In genomic region chr3:113255854-113256615, GRCh38 we compare ENCODE assay signal across 2 cellular contexts.
TF ChIP-seq lines count a peak whose summit lies in the region.

No MANE protein-coding gene starts in this region.

TF ChIP-seq in HepG2, 621 proteins besides CTCF, POLR2A, EP300 and RAD21:
- no peak for TF ChIP-seq TMF1 (CRISPR knock-in tag; IDR thresholded peaks at IDR 0.05; ENCODE audit: low read depth)
- no peak for TF ChIP-seq LBX2 (CRISPR knock-in tag; IDR thresholded peaks at IDR 0.05; ENCODE audit: borderline replicate concordance)
- no peak for TF ChIP-seq PTBP1 (IDR thresholded peaks at IDR 0.05; ENCODE audit: low read depth, low read length, poor library complexity, severe bottlenecking)
- no peak for TF ChIP-seq E2F5 (CRISPR knock-in tag; conservative IDR thresholded peaks at IDR 0.05)
- TF ChIP-seq PHF20 (CRISPR knock-in tag; IDR thresholded peaks at IDR 0.05) = no peak
- TF ChIP-seq ONECUT2 (CRISPR knock-in tag; IDR thresholded peaks at IDR 0.05) = no peak
- no peak for TF ChIP-seq ZNF614 (CRISPR knock-in tag; IDR thresholded peaks at IDR 0.05; ENCODE audit: borderline replicate concordance)
- TF ChIP-seq SP5 (CRISPR knock-in tag; IDR thresholded peaks at IDR 0.05; ENCODE audit: borderline replicate concordance, low read depth) = no peak
- TF ChIP-seq ZNF652 (CRISPR knock-in tag; IDR thresholded peaks at IDR 0.05; ENCODE audit: borderline replicate concordance, low read depth) = no peak
- TF ChIP-seq MXD1 (CRISPR knock-in tag; IDR thresholded peaks at IDR 0.05) = no peak
- TF ChIP-seq NFE2L1 (CRISPR knock-in tag; IDR thresholded peaks at IDR 0.05; ENCODE audit: borderline replicate concordance) = no peak
- no peak for TF ChIP-seq HMGXB4 (CRISPR knock-in tag; IDR thresholded peaks at IDR 0.05; ENCODE audit: borderline replicate concordance in 1 of 2, low read depth in 1 of 2)
- TF ChIP-seq AKAP8 (CRISPR knock-in tag; IDR thresholded peaks at IDR 0.05) = no peak
- no peak for TF ChIP-seq MTF2 (CRISPR knock-in tag; IDR thresholded peaks at IDR 0.05; ENCODE audit: borderline replicate concordance)
- TF ChIP-seq ZNF768 (CRISPR knock-in tag; IDR thresholded peaks at IDR 0.05) = no peak
- no peak for TF ChIP-seq ZNF431 (CRISPR knock-in tag; IDR thresholded peaks at IDR 0.05; ENCODE audit: borderline replicate concordance, low read depth)
- TF ChIP-seq ZNF746 (CRISPR knock-in tag; IDR thresholded peaks at IDR 0.05) = no peak
- TF ChIP-seq TRIM24 (CRISPR knock-in tag; IDR thresholded peaks at IDR 0.05) = no peak

TF ChIP-seq in GM23338, 12 proteins besides CTCF, POLR2A, EP300 and RAD21:
- TF ChIP-seq CREB1 (CRISPR knock-in tag; IDR thresholded peaks at IDR 0.05; ENCODE audit: low read depth) (no peak), ZNF331 (CRISPR knock-in tag; IDR thresholded peaks at IDR 0.05; ENCODE audit: low read depth) (no peak), EZH2 (IDR thresholded peaks at IDR 0.05; ENCODE audit: low read depth, unreplicated experiment) (no peak), ETS1 (IDR thresholded peaks at IDR 0.05) (no peak), EZH2phosphoT487 (IDR thresholded peaks at IDR 0.05; ENCODE audit: unreplicated experiment) (no peak), ZNF114 (CRISPR knock-in tag; IDR thresholded peaks at IDR 0.05) (no peak), POLR2AphosphoS5 (IDR thresholded peaks at IDR 0.05; ENCODE audit: low read depth) (no peak), REST (IDR thresholded peaks at IDR 0.05; ENCODE audit: unreplicated experiment) (no peak), ZNF462 (CRISPR knock-in tag; IDR thresholded peaks at IDR 0.05) (no peak)
